27 cellular contexts compared by ENCODE assay signal in genomic region chr4:52402582-52402981, GRCh38.
"Had no signal": no experiment of that assay in that cellular context is flagged by ENCODE, and none has a peak within 500 bp of the region (broad histone marks: within the 10 kb centered on the region; RNA-seq: fewer than 3 reads in every experiment).

No MANE protein-coding gene starts in this region.

- H3K27ac ChIP-seq: VCaP had no signal

- DNase-seq: activated B cell treated with CpG ODN at 0.5 μM for 24 hours; activated CD4-positive, alpha-beta memory T cell treated with anti-CD3 and anti-CD28 coated beads for 36 hours; activated CD4-positive, alpha-beta T cell treated with anti-CD3 and anti-CD28 coated beads for 4 hours; activated CD4-positive, alpha-beta T cell treated with anti-CD3 and anti-CD28 coated beads, Interleukin-2, amount 50 U/mL, for 1 hour; activated CD4-positive, CD25-positive, alpha-beta regulatory T cell treated with anti-CD3 and anti-CD28 coated beads, Interleukin-2, amount 50 U/mL, for 72 hours; activated CD8-positive, alpha-beta memory T cell treated with anti-CD3 and anti-CD28 coated beads, Interleukin-2, amount 50 U/mL, for 4 hours; activated effector memory CD4-positive, alpha-beta T cell treated with Interleukin-2 at 50 U/mL for 16 hours; activated naive CD4-positive, alpha-beta T cell treated with anti-CD3 and anti-CD28 coated beads, Interleukin-2, amount 10 ng/mL, durations not matched to agents 7 days and 5 days; activated naive CD8-positive, alpha-beta T cell treated with anti-CD3 and anti-CD28 coated beads, Interleukin-2, amount 50 U/mL, for 24 hours; activated T-cell treated with anti-CD3 and anti-CD28 coated beads for 4 hours; activated T-cell treated with anti-CD3 and anti-CD28 coated beads, Interleukin-2, amount 50 U/mL, for 4 hours; anterior cingulate cortex; caudate nucleus; cerebellar nuclear complex; NCI-H1105 treated with DMSO at 0.1 percent for 48 hours; NCI-H1436; NCI-H1694; NCI-H1930; NCI-H2081 treated with DMSO at 0.1 percent for 48 hours; NCI-H345; NCI-H524 treated with DMSO at 0.1 percent for 48 hours; NK-92 treated with Interleukin-12 subunit alpha and Interleukin-12 subunit beta, amount 100 ng/mL, for 24 hours; Right ventricle myocardium superior; SW 1271; T-helper 1 cell; T-helper 9 cell had no signal

- ATAC-seq: activated naive CD8-positive, alpha-beta T cell treated with anti-CD3 and anti-CD28 coated beads, Interleukin-2, amount 50 U/mL, for 24 hours; activated T-cell treated with anti-CD3 and anti-CD28 coated beads, Interleukin-2, amount 50 U/mL, for 4 hours had no signal
